In genomic region chr16:74297296-74297665, GRCh38 we compare ENCODE assay signal across 8 cellular contexts. TPM values are rescaled to one million over a fixed set of nuclear protein-coding genes. Genes with fewer than 3 reads are reported as not detected.
DNase-seq lines count a peak whose midpoint lies in the region; ATAC-seq and TF ChIP-seq lines count a peak whose summit lies in the region.

No MANE protein-coding gene starts in this region.

- H3K27ac Mint-ChIP-seq in CD4-positive, alpha-beta T cell: peak overlapping the region; percentile 96

- DNase-seq in CD4-positive, alpha-beta T cell: peak in 3 of 10 experiments; percentile 1 to 12 (median 3)
- DNase-seq in NCI-H2171 (lab: John Stamatoyannopoulos, UW) (peak; percentile 14), heart right ventricle (no peak), sigmoid colon (no peak), hippocampal formation (lab: John Stamatoyannopoulos, UW) (no peak), inferior parietal cortex (ENCODE audit: extremely low spot score) (no peak)
- peak; percentile 1 for DNase-seq in activated effector memory CD4-positive, alpha-beta T cell treated with Interleukin-2 at 50 U/mL for 16 hours

- no peaks in the 10 kb centered on the region for H3K27me3 ChIP-seq in CD4-positive, alpha-beta T cell (ENCODE audit: control insufficient read depth, insufficient read depth, low read length)
- no peaks in the 10 kb centered on the region for H3K27me3 ChIP-seq in heart right ventricle
- H3K27me3 ChIP-seq in sigmoid colon: no peaks in the 10 kb centered on the region

- POLR2A ChIA-PET in CD4-positive, alpha-beta T cell (lab: Charles Lee): interaction anchor here (0.8 to 1.5 kb wide), 7 partner anchors 8 to 370 kb away, joined by 3 to 12 read pairs (median 4); partner anchors contain the start of genes GLG1 and RFWD3

- peaks cover 42% of the 10 kb centered on the region for H3K4me1 Mint-ChIP-seq in CD4-positive, alpha-beta T cell (ENCODE audit: low read depth)

- no peaks in the 10 kb centered on the region for H3K27me3 Mint-ChIP-seq in CD4-positive, alpha-beta T cell

- ATAC-seq in CD4-positive, alpha-beta T cell (ENCODE audit: poor library complexity): no peak
- ATAC-seq in GM21526 (IDR thresholded peaks at IDR 0.05; ENCODE audit: low FRiP score, unreplicated experiment) (peak; percentile 42), heart right ventricle (peak; percentile 13 to 51 (median 26))

- H3K27ac ChIP-seq in CD4-positive, alpha-beta T cell (ENCODE audit: low read depth, low read length): peak overlapping the region; percentile 98
- peak overlapping the region; percentile 79 to 97 (median 94) for H3K27ac ChIP-seq in heart right ventricle
- peak overlapping the region; percentile 89 to 95 (median 94) for H3K27ac ChIP-seq in sigmoid colon

- no peak for TF ChIP-seq POLR2A in sigmoid colon (IDR thresholded peaks at IDR 0.05)

- peaks cover 0 to 44% (median 21%) of the 10 kb centered on the region in 9 donors for H3K36me3 ChIP-seq in heart right ventricle
- H3K36me3 ChIP-seq in sigmoid colon: peaks cover 13 to 35% (median 26%) of the 10 kb centered on the region in 4 donors

- TF ChIP-seq CTCF in CD4-positive, alpha-beta T cell (IDR thresholded peaks at IDR 0.05): no peak
- TF ChIP-seq CTCF in heart right ventricle (IDR thresholded peaks at IDR 0.05): no peak
- TF ChIP-seq CTCF in sigmoid colon (IDR thresholded peaks at IDR 0.05): no peak

- CTCF ChIA-PET in CD4-positive, alpha-beta T cell (lab: Charles Lee): interaction anchor here (1.0 kb wide), 1 partner anchor 13 kb away, joined by 3 read pairs; no protein-coding TSS in a partner anchor

- intact Hi-C loops in CD4-positive, alpha-beta T cell (cut with DNase I, micrococcal nuclease): loop anchor here (5.0 to 10.0 kb wide), 7 partner anchors 310 to 1632 kb away; partner anchors contain the start of genes GLG1 (in 2 of the 2), ADAT1 (in 1 of the 2), CFDP1 (in 1 of the 2) and ZFP1 (in 1 of the 2)
- intact Hi-C loops in heart right ventricle (cut with DNase I) (no loop called here), sigmoid colon (cut with DNase I) (loop anchor here (5.0 kb wide), 1 partner anchor 75 kb away; no protein-coding TSS in a partner anchor)

- H3K4me3 ChIP-seq in heart right ventricle (peak overlapping the region; percentile 61 to 99 (median 87)), sigmoid colon (peak overlapping the region; percentile 78 to 95 (median 91))

- TF ChIP-seq EP300 in sigmoid colon (IDR thresholded peaks at IDR 0.05): no peak

- H3K36me3 Mint-ChIP-seq in CD4-positive, alpha-beta T cell (ENCODE audit: low read depth): peaks cover 59% of the 10 kb centered on the region

- H3K4me3 Mint-ChIP-seq in CD4-positive, alpha-beta T cell: peak overlapping the region; percentile 98

- no peaks in the 10 kb centered on the region for H3K9me3 Mint-ChIP-seq in CD4-positive, alpha-beta T cell

- H3K4me1 ChIP-seq in heart right ventricle: peaks cover 3 to 59% (median 31%) of the 10 kb centered on the region in 9 donors
- H3K4me1 ChIP-seq in sigmoid colon: peaks cover 0 to 35% (median 28%) of the 10 kb centered on the region in 4 donors

- H3K9me3 ChIP-seq in CD4-positive, alpha-beta T cell (ENCODE audit: control insufficient read depth, low read length): no peaks in the 10 kb centered on the region
- H3K9me3 ChIP-seq in heart right ventricle (peaks cover 0 to 3% (median 0%) of the 10 kb centered on the region in 11 donors), sigmoid colon (no peaks in the 10 kb centered on the region)

- 0% methylated on average over 16 of the region's 16 CpGs for WGBS in heart right ventricle, 2 donors
- WGBS in sigmoid colon, 2 donors: 1% methylated on average over 16 of the region's 16 CpGs

RNA-seq across cellular contexts. Expression of gene PSMD7, which starts 0.7 kb away (rescaled TPM):
- total RNA-seq in CD4-positive, alpha-beta T cell: 100 to 1,000 TPM; 123 to 127 TPM
- total RNA-seq in heart right ventricle: 100 to 1,000 TPM; 120 to 172 (median 136) TPM
- 100 to 1,000 TPM in 1 of 2 donors, 10 to 100 TPM in 1; 91.9 to 127 TPM for polyA plus RNA-seq in heart right ventricle
- 100 to 1,000 TPM in 1 of 4 donors, 10 to 100 TPM in 3; 62.9 to 160 (median 90.3) TPM for total RNA-seq in sigmoid colon
- 10 to 100 TPM; 69.1 to 91.2 (median 76.3) TPM for polyA plus RNA-seq in sigmoid colon

Comparison
In these comparisons a context has a peak if more than half of its experiments do, and no peak if none do; other contexts are left out.
1. DNase-seq: peak in NCI-H2171 (single experiment) and activated effector memory CD4-positive, alpha-beta T cell treated with Interleukin-2 at 50 U/mL for 16 hours (single experiment); none in heart right ventricle (0 of 2), sigmoid colon (single experiment), hippocampal formation (0 of 2) and inferior parietal cortex (single experiment).
2. intact Hi-C loops: an anchor here in CD4-positive, alpha-beta T cell (5.0 to 10.0 kb wide) and sigmoid colon (5.0 kb wide); none called in heart right ventricle.
3. Peak in every context shown above with its lines, with median percentiles within 50 percentile points of each other: H3K27ac ChIP-seq.